20 cellular contexts compared by ENCODE assay signal in genomic region chr12:42962384-42962783, GRCh38.
"Had no signal": no experiment of that assay in that cellular context is flagged by ENCODE, and none has a peak within 500 bp of the region (broad histone marks: within the 10 kb centered on the region; RNA-seq: fewer than 3 reads in every experiment).

No MANE protein-coding gene starts in this region.

- H3K4me1 ChIP-seq: colonic mucosa had no signal

- H3K9me3 ChIP-seq: colonic mucosa, upper lobe of right lung had no signal

- DNase-seq: activated CD4-positive, alpha-beta T cell treated with anti-CD3 and anti-CD28 coated beads, Interleukin-2, amount 10 ng/mL, durations not matched to agents 24 days and 14 days; activated CD8-positive, alpha-beta memory T cell treated with anti-CD3 and anti-CD28 coated beads, Interleukin-2, amount 50 U/mL, for 4 hours; activated CD8-positive, alpha-beta T cell treated with anti-CD3 and anti-CD28 coated beads, Interleukin-2, amount 10 ng/mL, durations not matched to agents 7 days and 5 days; activated naive CD4-positive, alpha-beta T cell treated with anti-CD3 and anti-CD28 coated beads for 36 hours; activated T-cell treated with anti-CD3 and anti-CD28 coated beads, Interleukin-2, amount 50 U/mL, for 4 hours; colonic mucosa; foreskin melanocyte; glutamatergic neuron; hippocampal formation; islet precursor cell; occipital lobe; posterior cingulate gyrus; retina; stimulated activated naive B cell treated with anti-CD40 and anti-IgM and Interleukin-4, amounts not matched to agents 10 μg/mL and 1 μg/mL and 100 μg/mL, for 72 hours; T1000; upper lobe of right lung had no signal

- H3K27me3 ChIP-seq: colonic mucosa, upper lobe of right lung had no signal

- H3K27ac Mint-ChIP-seq: activated CD4-positive, alpha-beta T cell treated with anti-CD3 and anti-CD28 coated beads, Interleukin-2, amount 10 ng/mL, durations not matched to agents 24 days and 14 days; activated CD8-positive, alpha-beta T cell treated with anti-CD3 and anti-CD28 coated beads, Interleukin-2, amount 10 ng/mL, durations not matched to agents 7 days and 5 days; activated naive CD4-positive, alpha-beta T cell treated with anti-CD3 and anti-CD28 coated beads for 36 hours; brain; stimulated activated naive B cell treated with anti-CD40 and anti-IgM and Interleukin-4, amounts not matched to agents 10 μg/mL and 1 μg/mL and 100 μg/mL, for 72 hours had no signal

- H3K4me1 Mint-ChIP-seq: activated CD4-positive, alpha-beta T cell treated with anti-CD3 and anti-CD28 coated beads, Interleukin-2, amount 10 ng/mL, durations not matched to agents 24 days and 14 days; central memory CD8-positive, alpha-beta T cell; stimulated activated naive B cell treated with anti-CD40 and anti-IgM and Interleukin-4, amounts not matched to agents 10 μg/mL and 1 μg/mL and 100 μg/mL, for 72 hours had no signal

- H3K27me3 Mint-ChIP-seq: activated CD4-positive, alpha-beta T cell treated with anti-CD3 and anti-CD28 coated beads, Interleukin-2, amount 10 ng/mL, durations not matched to agents 24 days and 14 days; central memory CD8-positive, alpha-beta T cell; stimulated activated naive B cell treated with anti-CD40 and anti-IgM and Interleukin-4, amounts not matched to agents 10 μg/mL and 1 μg/mL and 100 μg/mL, for 72 hours had no signal

- H3K36me3 Mint-ChIP-seq: brain; stimulated activated naive B cell treated with anti-CD40 and anti-IgM and Interleukin-4, amounts not matched to agents 10 μg/mL and 1 μg/mL and 100 μg/mL, for 72 hours had no signal

- H3K4me3 ChIP-seq: colonic mucosa, lung, upper lobe of right lung had no signal

- H3K9me3 Mint-ChIP-seq: activated CD4-positive, alpha-beta T cell treated with anti-CD3 and anti-CD28 coated beads, Interleukin-2, amount 10 ng/mL, durations not matched to agents 24 days and 14 days; activated naive CD4-positive, alpha-beta T cell treated with anti-CD3 and anti-CD28 coated beads for 36 hours; activated T-cell treated with anti-CD3 and anti-CD28 coated beads, Interleukin-2, amount 50 U/mL, for 4 hours; stimulated activated naive B cell treated with anti-CD40 and anti-IgM and Interleukin-4, amounts not matched to agents 10 μg/mL and 1 μg/mL and 100 μg/mL, for 72 hours had no signal

- H3K27ac ChIP-seq: colonic mucosa, upper lobe of right lung had no signal

- H3K36me3 ChIP-seq: colonic mucosa, upper lobe of right lung had no signal

- H3K4me3 Mint-ChIP-seq: activated CD4-positive, alpha-beta T cell treated with anti-CD3 and anti-CD28 coated beads, Interleukin-2, amount 10 ng/mL, durations not matched to agents 24 days and 14 days; activated CD8-positive, alpha-beta T cell treated with anti-CD3 and anti-CD28 coated beads, Interleukin-2, amount 10 ng/mL, durations not matched to agents 7 days and 5 days; activated naive CD4-positive, alpha-beta T cell treated with anti-CD3 and anti-CD28 coated beads for 36 hours; activated T-cell treated with anti-CD3 and anti-CD28 coated beads, Interleukin-2, amount 50 U/mL, for 4 hours; brain; central memory CD8-positive, alpha-beta T cell; stimulated activated naive B cell treated with anti-CD40 and anti-IgM and Interleukin-4, amounts not matched to agents 10 μg/mL and 1 μg/mL and 100 μg/mL, for 72 hours had no signal

- ATAC-seq: activated CD8-positive, alpha-beta T cell treated with anti-CD3 and anti-CD28 coated beads, Interleukin-2, amount 10 ng/mL, durations not matched to agents 7 days and 5 days; activated T-cell treated with anti-CD3 and anti-CD28 coated beads, Interleukin-2, amount 50 U/mL, for 4 hours; left lobe of liver; stimulated activated naive B cell treated with anti-CD40 and anti-IgM and Interleukin-4, amounts not matched to agents 10 μg/mL and 1 μg/mL and 100 μg/mL, for 72 hours; upper lobe of right lung had no signal
